In genomic region chr11:118715837-118716260, GRCh38 we compare ENCODE assay signal across 2 cellular contexts.
TF ChIP-seq lines count a peak whose summit lies in the region.

No MANE protein-coding gene starts in this region.

TF ChIP-seq in GM23338, 12 proteins besides CTCF, POLR2A, EP300 and RAD21 (continued from another document):
- TF ChIP-seq ZNF462 (CRISPR knock-in tag; IDR thresholded peaks at IDR 0.05) (no peak), NANOG (IDR thresholded peaks at IDR 0.05; ENCODE audit: borderline replicate concordance) (peak; percentile 83), POLR2AphosphoS5 (IDR thresholded peaks at IDR 0.05; ENCODE audit: low read depth) (peak; percentile 46; the same call in 1 of the 2 replicates), STAT1 (IDR thresholded peaks at IDR 0.05; ENCODE audit: unreplicated experiment) (no peak), JUNB (IDR thresholded peaks at IDR 0.05; ENCODE audit: unreplicated experiment) (no peak), ZNF331 (CRISPR knock-in tag; IDR thresholded peaks at IDR 0.05; ENCODE audit: low read depth) (no peak), ETS1 (IDR thresholded peaks at IDR 0.05) (no peak), ZNF114 (CRISPR knock-in tag; IDR thresholded peaks at IDR 0.05) (no peak), CREB1 (CRISPR knock-in tag; IDR thresholded peaks at IDR 0.05; ENCODE audit: low read depth) (peak; percentile 22; the same call in 1 of the 2 replicates), REST (IDR thresholded peaks at IDR 0.05; ENCODE audit: unreplicated experiment) (no peak)
TF ChIP-seq in GM23338: peak in this region for 3.

TF ChIP-seq in H1, 55 proteins besides CTCF, POLR2A, EP300 and RAD21 (continued from another document):
- TF ChIP-seq JUND (IDR thresholded peaks at IDR 0.05; ENCODE audit: low read length): peak; percentile 80
- TF ChIP-seq NRF1 (IDR thresholded peaks at IDR 0.05; ENCODE audit: low read depth, low read length): no peak
- TF ChIP-seq EZH2 (IDR thresholded peaks at IDR 0.05; ENCODE audit: low read depth, low read length, severe bottlenecking): no peak
- TF ChIP-seq TEAD4 (IDR thresholded peaks at IDR 0.05; ENCODE audit: low read depth, low read length): 0 out of 2 replicates have a peak, but pooled peaks have one; percentile 46
- TF ChIP-seq TCF12 (IDR thresholded peaks at IDR 0.05; ENCODE audit: low read depth, low read length): 0 out of 2 replicates have a peak, but pooled peaks have one; percentile 80
- peak; percentile 94 for TF ChIP-seq BACH1 (IDR thresholded peaks at IDR 0.05; ENCODE audit: low read length)
- TF ChIP-seq SP1 (IDR thresholded peaks at IDR 0.05; ENCODE audit: low read depth, low read length): peak; percentile 41
- no peak for TF ChIP-seq TAF7 (optimal IDR thresholded peaks at IDR 0.05; ENCODE audit: borderline replicate concordance, low read depth, low read length)
- TF ChIP-seq JUN (IDR thresholded peaks at IDR 0.05; ENCODE audit: low read depth, low read length): 0 out of 2 replicates have a peak, but pooled peaks have one; percentile 13
- TF ChIP-seq ASH2L (IDR thresholded peaks at IDR 0.05; ENCODE audit: low read length): peak; percentile 35
